ENCODE assay signal across 18 cellular contexts in the genomic region with DNA sequence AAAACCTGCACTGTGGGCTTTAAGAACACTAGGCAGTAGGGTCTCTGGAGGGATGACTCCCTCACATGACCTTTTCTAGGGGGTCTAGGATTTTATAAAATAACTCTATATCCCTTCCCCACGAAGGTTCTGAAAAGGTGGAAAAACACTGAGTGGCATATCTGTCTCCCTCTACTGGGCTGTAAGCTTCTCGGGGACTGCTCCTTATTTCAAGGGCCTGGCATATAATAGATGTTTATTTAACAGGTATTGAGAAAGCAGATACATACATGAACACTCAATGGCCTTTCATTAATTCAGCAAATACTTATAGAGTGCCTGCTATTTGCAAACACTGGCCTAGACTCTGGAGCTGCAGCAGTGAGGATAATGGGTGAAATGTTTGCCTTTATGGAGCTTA.
DNase-seq lines count a peak whose midpoint lies in the region; ATAC-seq and TF ChIP-seq lines count a peak whose summit lies in the region.
"Had no signal": no experiment of that assay in that cellular context is flagged by ENCODE, and none has a peak within 500 bp of the region (broad histone marks: within the 10 kb centered on the region; RNA-seq: fewer than 3 reads in every experiment).

No MANE protein-coding gene starts in this region.

- H3K4me3 Mint-ChIP-seq in HFFc6, result no peak overlapping the region
- H3K4me3 Mint-ChIP-seq: CD8-positive, alpha-beta T cell had no signal

- H3K27ac Mint-ChIP-seq in HFFc6, result no peak overlapping the region
- H3K27ac Mint-ChIP-seq: CD8-positive, alpha-beta T cell had no signal

- no peaks in the 10 kb centered on the region for H3K27me3 ChIP-seq in A673 (replicated peaks; ENCODE audit: insufficient read depth, low read depth, low read length, poor library complexity)
- no peaks in the 10 kb centered on the region for H3K27me3 ChIP-seq in foreskin keratinocyte
- H3K27me3 ChIP-seq: BLaER1 treated with 17β-estradiol and CSF1 and Interleukin-3, amounts not matched to agents 10 nM and 100 nM had no signal

- BruUV-seq in A673 (replicated peaks; lab: Mats Ljungman, UMichigan), result no TSS peak

- DNase-seq in A673 (ENCODE audit: low spot score) (no peak), HFFc6 (no peak), choroid plexus epithelial cell (ENCODE audit: low read depth) (no peak), foreskin keratinocyte (no peak), C1 segment of cervical spinal cord (lab: John Stamatoyannopoulos, UW) (no peak)
- DNase-seq: AML-193; CD8-positive, alpha-beta T cell; COR-L47; DMS153; DMS79 treated with DMSO at 0.1 percent for 48 hours; EL; GOT3; HCEC 1CT had no signal

- ATAC-seq in foreskin keratinocyte, result no peak
- no peak for ATAC-seq in HG02588 (IDR thresholded peaks at IDR 0.05; ENCODE audit: unreplicated experiment)
- no peak for ATAC-seq in HG03469 (IDR thresholded peaks at IDR 0.05; ENCODE audit: unreplicated experiment)
- ATAC-seq: CD8-positive, alpha-beta T cell; HepG2 had no signal

- H3K9me3 ChIP-seq in A673 (ENCODE audit: low read depth, low read length, poor library complexity, severe bottlenecking), result no peaks in the 10 kb centered on the region
- H3K9me3 ChIP-seq: BLaER1 treated with 17β-estradiol and CSF1 and Interleukin-3, amounts not matched to agents 10 nM and 100 nM had no signal

- intact Hi-C loops in A673 (cut with micrococcal nuclease; ENCODE audit: unreplicated experiment), result no loop called here

- 0 out of 2 replicates have a peak, but pooled peaks have one; percentile 15 for TF ChIP-seq CTCF in A673 (conservative IDR thresholded peaks at IDR 0.05; ENCODE audit: low read depth, low read length)
- TF ChIP-seq CTCF in HFFc6 (IDR thresholded peaks at IDR 0.05), result peak; percentile 15; the same call in 1 of the 2 replicates
- peak; percentile 19 for TF ChIP-seq CTCF in choroid plexus epithelial cell (conservative IDR thresholded peaks at IDR 0.05; ENCODE audit: low read depth, low read length)
- TF ChIP-seq CTCF in foreskin keratinocyte (conservative IDR thresholded peaks at IDR 0.05), result peak; percentile 22

- CTCF ChIA-PET in A673 (lab: Charles Lee), result no interaction called here

- POLR2A ChIA-PET in A673 (lab: Charles Lee; ENCODE audit: low non-redundant PET), result no interaction called here

- no peak overlapping the region for H3K4me3 ChIP-seq in A673 (ENCODE audit: low read depth, low read length, poor library complexity, severe bottlenecking)
- H3K4me3 ChIP-seq in choroid plexus epithelial cell (ENCODE audit: low read depth, low read length), result no peak overlapping the region
- H3K4me3 ChIP-seq: BLaER1 treated with 17β-estradiol and CSF1 and Interleukin-3, amounts not matched to agents 10 nM and 100 nM had no signal

- 0 out of 2 replicates have a peak, but pooled peaks cover 5% of the 10 kb centered on the region for H3K27me3 Mint-ChIP-seq in HFFc6 (ENCODE audit: insufficient read depth)

- no peaks in the 10 kb centered on the region for H3K9me3 Mint-ChIP-seq in HFFc6
- H3K9me3 Mint-ChIP-seq: CD8-positive, alpha-beta T cell had no signal

- no peak overlapping the region for H3K27ac ChIP-seq in A673 (ENCODE audit: low read depth, low read length, poor library complexity, severe bottlenecking)
- H3K27ac ChIP-seq in foreskin keratinocyte, result no peak overlapping the region
- H3K27ac ChIP-seq: 22Rv1; BLaER1 treated with 17β-estradiol and CSF1 and Interleukin-3, amounts not matched to agents 10 nM and 100 nM had no signal

- H3K36me3 Mint-ChIP-seq in HFFc6 (ENCODE audit: low read depth), result no peaks in the 10 kb centered on the region
- H3K36me3 Mint-ChIP-seq: CD8-positive, alpha-beta T cell had no signal

- no peaks in the 10 kb centered on the region for H3K4me1 ChIP-seq in A673 (ENCODE audit: insufficient read depth, low read length, poor library complexity, severe bottlenecking)
- H3K4me1 ChIP-seq in foreskin keratinocyte, result peaks cover 7% of the 10 kb centered on the region
- H3K4me1 ChIP-seq: BLaER1 treated with 17β-estradiol and CSF1 and Interleukin-3, amounts not matched to agents 10 nM and 100 nM had no signal

- no peaks in the 10 kb centered on the region for H3K36me3 ChIP-seq in A673 (ENCODE audit: insufficient read depth, low read length, poor library complexity, severe bottlenecking)
- H3K36me3 ChIP-seq: BLaER1 treated with 17β-estradiol and CSF1 and Interleukin-3, amounts not matched to agents 10 nM and 100 nM had no signal

- peaks cover 15% of the 10 kb centered on the region; the same call in 1 of the 2 replicates for H3K4me1 Mint-ChIP-seq in HFFc6 (ENCODE audit: low read depth)
